ENCODE assay signal across 8 cellular contexts in genomic region chr16:87702325-87702811, GRCh38.
DNase-seq lines count a peak whose midpoint lies in the region; ATAC-seq and TF ChIP-seq lines count a peak whose summit lies in the region.

No MANE protein-coding gene starts in this region.

- peak; percentile 66 for DNase-seq in activated CD8-positive, alpha-beta T cell treated with anti-CD3 and anti-CD28 coated beads, Interleukin-2, amount 10 ng/mL, durations not matched to agents 7 days and 5 days
- DNase-seq in fibroblast of villous mesenchyme (ENCODE audit: low read depth) (peak; percentile 32), SIG-M5 (lab: John Stamatoyannopoulos, UW) (no peak), posterior vena cava (ENCODE audit: low spot score) (no peak)
- DNase-seq in stimulated activated CD4-positive, alpha-beta T cell treated with anti-CD3 and anti-CD28 coated beads, TNF-alpha, amount 100 ng/mL, for 24 hours (ENCODE audit: low read depth in 3 of 3), result peak in 2 of 3 experiments; percentile 6 to 52

- peaks cover 52% of the 10 kb centered on the region for H3K4me1 Mint-ChIP-seq in activated CD8-positive, alpha-beta T cell treated with anti-CD3 and anti-CD28 coated beads, Interleukin-2, amount 10 ng/mL, durations not matched to agents 7 days and 5 days (ENCODE audit: low read depth)

- H3K27ac ChIP-seq in 22Rv1, result no peak overlapping the region

- H3K27me3 Mint-ChIP-seq in activated CD8-positive, alpha-beta T cell treated with anti-CD3 and anti-CD28 coated beads, Interleukin-2, amount 10 ng/mL, durations not matched to agents 7 days and 5 days (ENCODE audit: low read depth), result no peaks in the 10 kb centered on the region

- H3K27ac Mint-ChIP-seq in activated CD8-positive, alpha-beta T cell treated with anti-CD3 and anti-CD28 coated beads, Interleukin-2, amount 10 ng/mL, durations not matched to agents 7 days and 5 days, result peak overlapping the region; percentile 79

- CTCF ChIA-PET in activated CD8-positive, alpha-beta T cell treated with anti-CD3 and anti-CD28 coated beads, Interleukin-2, amount 10 ng/mL, durations not matched to agents 7 days and 5 days (lab: Charles Lee), result interaction anchor here (0.9 to 2.3 kb wide), 3 partner anchors 66 to 254 kb away, joined by 3 to 11 read pairs (median 7); no protein-coding TSS in a partner anchor

- POLR2A ChIA-PET in activated CD8-positive, alpha-beta T cell treated with anti-CD3 and anti-CD28 coated beads, Interleukin-2, amount 10 ng/mL, durations not matched to agents 7 days and 5 days (lab: Charles Lee), result interaction anchor here (1.8 kb wide), 1 partner anchor 63 kb away, joined by 6 read pairs; the partner anchor contains the start of gene KLHDC4

- intact Hi-C loops in posterior vena cava (cut with DNase I), result no loop called here

- ATAC-seq in GM18861 (IDR thresholded peaks at IDR 0.05; ENCODE audit: unreplicated experiment) (peak; percentile 54), HG03139 (IDR thresholded peaks at IDR 0.05; ENCODE audit: unreplicated experiment) (peak; percentile 56)
- peak; percentile 76 for ATAC-seq in activated CD8-positive, alpha-beta T cell treated with anti-CD3 and anti-CD28 coated beads, Interleukin-2, amount 10 ng/mL, durations not matched to agents 7 days and 5 days

- no peak overlapping the region for H3K4me3 ChIP-seq in fibroblast of villous mesenchyme (ENCODE audit: low read depth, low read length)

- TF ChIP-seq CTCF in 22Rv1 (IDR thresholded peaks at IDR 0.05) (peak; percentile 71), fibroblast of villous mesenchyme (IDR thresholded peaks at IDR 0.05; ENCODE audit: insufficient read depth, low read depth, low read length) (peak; percentile 64)

- H3K36me3 Mint-ChIP-seq in activated CD8-positive, alpha-beta T cell treated with anti-CD3 and anti-CD28 coated beads, Interleukin-2, amount 10 ng/mL, durations not matched to agents 7 days and 5 days (ENCODE audit: low read depth), result peaks cover 36% of the 10 kb centered on the region

- H3K4me3 Mint-ChIP-seq in activated CD8-positive, alpha-beta T cell treated with anti-CD3 and anti-CD28 coated beads, Interleukin-2, amount 10 ng/mL, durations not matched to agents 7 days and 5 days, result peak overlapping the region; percentile 19

- H3K9me3 Mint-ChIP-seq in activated CD8-positive, alpha-beta T cell treated with anti-CD3 and anti-CD28 coated beads, Interleukin-2, amount 10 ng/mL, durations not matched to agents 7 days and 5 days (ENCODE audit: insufficient read depth), result no peaks in the 10 kb centered on the region

Comparison
In these comparisons a context has a peak if more than half of its experiments do, and no peak if none do; other contexts are left out.
1. DNase-seq: peak in activated CD8-positive, alpha-beta T cell treated with anti-CD3 and anti-CD28 coated beads, Interleukin-2, amount 10 ng/mL, durations not matched to agents 7 days and 5 days (single experiment), fibroblast of villous mesenchyme (single experiment) and stimulated activated CD4-positive, alpha-beta T cell treated with anti-CD3 and anti-CD28 coated beads, TNF-alpha, amount 100 ng/mL, for 24 hours (2 of 3); none in SIG-M5 (single experiment) and posterior vena cava (single experiment).
2. Peak in every context shown above with its lines, with median percentiles within 50 percentile points of each other: ATAC-seq.